ENCODE assay signal across 10 cellular contexts in the genomic region with DNA sequence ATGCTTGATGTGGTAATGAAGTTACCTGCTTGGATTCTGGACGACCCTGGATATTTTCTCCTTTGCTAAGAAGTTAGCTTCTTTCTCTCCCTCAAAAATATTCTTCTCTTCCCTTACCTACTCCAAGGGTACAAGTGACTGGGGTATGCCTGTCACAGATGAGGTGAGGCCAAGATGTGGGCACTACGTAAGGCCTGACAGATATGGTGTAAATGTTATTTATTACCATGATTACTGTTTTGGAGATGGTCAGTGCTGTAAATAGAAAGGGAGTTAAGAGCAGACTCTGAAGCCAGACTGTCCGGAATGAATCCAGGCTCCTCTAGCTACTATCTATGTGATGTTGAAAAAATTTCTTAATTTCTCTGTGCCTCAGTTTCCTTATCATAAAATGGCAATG. TPM values are rescaled to one million over a fixed set of nuclear protein-coding genes. Genes with fewer than 3 reads are reported as not detected.
DNase-seq lines count a peak whose midpoint lies in the region; ATAC-seq and TF ChIP-seq lines count a peak whose summit lies in the region.
"Had no signal": no experiment of that assay in that cellular context is flagged by ENCODE, and none has a peak within 500 bp of the region (broad histone marks: within the 10 kb centered on the region; RNA-seq: fewer than 3 reads in every experiment).

No MANE protein-coding gene starts in this region.

- peaks cover 48% of the 10 kb centered on the region for H3K4me1 Mint-ChIP-seq in neural crest cell

- H3K79me2 ChIP-seq in DND-41 (ENCODE audit: insufficient read depth, low read length) (peaks cover 45% of the 10 kb centered on the region), mammary epithelial cell (ENCODE audit: insufficient read depth, low read length) (peaks cover 4% of the 10 kb centered on the region)

- H3K4me3 Mint-ChIP-seq in neural crest cell: peak overlapping the region; percentile 99

- CTCF ChIA-PET in mammary epithelial cell (lab: Charles Lee; ENCODE audit: low non-redundant PET): no interaction called here

- H3K27ac ChIP-seq in DND-41 (ENCODE audit: low read length): no peak overlapping the region
- H3K27ac ChIP-seq in mammary epithelial cell (ENCODE audit: insufficient read depth, low read depth, low read length): no peak overlapping the region

- H3K4me3 ChIP-seq in DND-41 (ENCODE audit: low read depth in 1 of 2, low read length in 2 of 2): peak overlapping the region; percentile 30 to 70; a peak in 3 of 4 replicates
- H3K4me3 ChIP-seq in Jurkat, Clone E6-1 (ENCODE audit: low read length): peak overlapping the region; percentile 75
- H3K4me3 ChIP-seq in mammary epithelial cell (replicated peaks in 1 of 3; ENCODE audit: insufficient read depth in 1 of 3, low read depth in 2 of 3, low read length in 3 of 3): peak overlapping the region in 1 of 3 experiments; percentile 88

- ATAC-seq in DND-41 (ENCODE audit: insufficient read depth, low read depth) (no peak), HG03469 (IDR thresholded peaks at IDR 0.05; ENCODE audit: unreplicated experiment) (no peak), GM18868 (IDR thresholded peaks at IDR 0.05; ENCODE audit: unreplicated experiment) (no peak)

- H3K9me3 ChIP-seq in DND-41 (ENCODE audit: insufficient read depth, low read length, severe bottlenecking) (no peaks in the 10 kb centered on the region), mammary epithelial cell (replicated peaks; ENCODE audit: insufficient read depth, low read length) (no peaks in the 10 kb centered on the region)
- H3K9me3 ChIP-seq: tibial nerve had no signal

- intact Hi-C loops in mammary epithelial cell (cut with micrococcal nuclease): loop anchor here (5.0 to 10.0 kb wide), 3 partner anchors 232 to 371 kb away; a partner anchor contains a TSS

- no peaks in the 10 kb centered on the region for H3K9me3 Mint-ChIP-seq in neural crest cell

- H3K4me1 ChIP-seq in DND-41 (ENCODE audit: insufficient read depth, low read length) (peaks cover 35% of the 10 kb centered on the region), mammary epithelial cell (ENCODE audit: insufficient read depth, low read length) (peaks cover 13% of the 10 kb centered on the region)

- H3K27ac Mint-ChIP-seq in neural crest cell (ENCODE audit: unreplicated experiment): no peak overlapping the region

- no peaks in the 10 kb centered on the region for H3K27me3 ChIP-seq in DND-41 (ENCODE audit: insufficient read depth, low read length, poor library complexity)
- H3K27me3 ChIP-seq in mammary epithelial cell (ENCODE audit: insufficient read depth, low read length): no peaks in the 10 kb centered on the region
- H3K27me3 ChIP-seq: tibial nerve had no signal

- no peaks in the 10 kb centered on the region for H3K27me3 Mint-ChIP-seq in neural crest cell (ENCODE audit: low read depth)

- H3K36me3 Mint-ChIP-seq in neural crest cell (ENCODE audit: low read depth): peaks cover 2% of the 10 kb centered on the region

- no TSS peak for BruUV-seq in mammary epithelial cell (replicated peaks; lab: Mats Ljungman, UMichigan)

- H2AFZ ChIP-seq in DND-41 (ENCODE audit: low read depth, low read length) (peak overlapping the region; percentile 99), mammary epithelial cell (ENCODE audit: low read depth, low read length) (no peak overlapping the region)

- peak overlapping the region; percentile 73 for H3K9ac ChIP-seq in DND-41 (ENCODE audit: low read depth, low read length)
- H3K9ac ChIP-seq in mammary epithelial cell (ENCODE audit: insufficient read depth, low read length): no peak overlapping the region

- 95% methylated on average over 3 of the region's 3 CpGs for WGBS in mammary epithelial cell (ENCODE audit: low coverage, missing lambda C conversion rate)

- peak overlapping the region; percentile 91 for H3K4me2 ChIP-seq in DND-41 (ENCODE audit: insufficient read depth, low read length)
- peak overlapping the region; percentile 94 for H3K4me2 ChIP-seq in mammary epithelial cell (ENCODE audit: insufficient read depth, low read depth, low read length)

- H3K36me3 ChIP-seq in DND-41 (ENCODE audit: insufficient read depth, low read length): no peaks in the 10 kb centered on the region
- H3K36me3 ChIP-seq in mammary epithelial cell (ENCODE audit: insufficient read depth, low read length): peaks cover 3% of the 10 kb centered on the region

- dilution Hi-C loops in mammary epithelial cell (cut with HindIII; ENCODE audit: low sequenced_read_pairs): no loop called here

- no peak for TF ChIP-seq CTCF in DND-41 (IDR thresholded peaks at IDR 0.05; ENCODE audit: borderline replicate concordance, extremely low read depth, low read length, poor library complexity, severe bottlenecking)
- TF ChIP-seq CTCF in mammary epithelial cell (conservative IDR thresholded peaks at IDR 0.05 in 1 of 2, IDR thresholded peaks at IDR 0.05 in 1 of 2; ENCODE audit: extremely low read depth in 1 of 2, insufficient read depth in 1 of 2, low read depth in 1 of 2, low read length in 2 of 2): no peak
- no peak for TF ChIP-seq CTCF in neural crest cell (conservative IDR thresholded peaks at IDR 0.05)

- DNase-seq in DND-41 (no peak), mammary epithelial cell (no peak), neural crest cell (ENCODE audit: low read depth, low spot score) (no peak), DMS53 (lab: John Stamatoyannopoulos, UW) (no peak), hypothalamus (lab: John Stamatoyannopoulos, UW) (no peak)
- DNase-seq in Jurkat, Clone E6-1 (ENCODE audit: low read depth, low spot score): no peak
- DNase-seq: activated CD4-positive, alpha-beta T cell treated with anti-CD3 and anti-CD28 coated beads for 1 hour had no signal

- in situ Hi-C loops in mammary epithelial cell (cut with MboI; ENCODE audit: low sequenced_read_pairs in 2 of 2): no loop called here

- H4K20me1 ChIP-seq in DND-41 (ENCODE audit: insufficient read depth, low read length) (peaks cover 4% of the 10 kb centered on the region; the same call in 1 of the 2 replicates), mammary epithelial cell (ENCODE audit: insufficient read depth, low read length) (no peaks in the 10 kb centered on the region)

RNA-seq across cellular contexts. Expression of a gene that starts 1.1 kb away (rescaled TPM):
- 14.1 TPM for polyA plus RNA-seq in Jurkat, Clone E6-1 (2012; ENCODE audit: insufficient read depth, insufficient read length)
- 1 to 10 TPM; 2.5 TPM for total RNA-seq in mammary epithelial cell
- 0.99 TPM for polyA plus RNA-seq in mammary epithelial cell
- 6.9 TPM for polyA minus RNA-seq in mammary epithelial cell
- total RNA-seq in neural crest cell: 44.7 and 46.7 TPM in 2 replicates

Comparison
In these comparisons a context has a peak if more than half of its experiments do, and no peak if none do; other contexts are left out.
1. RNA of a gene that starts 1.1 kb away (total RNA-seq): 44.7 to 46.7 TPM in neural crest cell; 2.5 TPM in mammary epithelial cell; every median in the first group is over 10 times any median in the second.